ENCODE assay signal across 21 cellular contexts in genomic region chr13:26007261-26007765, GRCh38. TPM values are rescaled to one million over a fixed set of nuclear protein-coding genes. Genes with fewer than 3 reads are reported as not detected.
"Had no signal": no experiment of that assay in that cellular context is flagged by ENCODE, and none has a peak within 500 bp of the region (broad histone marks: within the 10 kb centered on the region; RNA-seq: fewer than 3 reads in every experiment).

No MANE protein-coding gene starts in this region.

- H3K4me3 ChIP-seq: breast epithelium, coronary artery, heart right ventricle, mucosa of descending colon, sigmoid colon, thoracic aorta, vagina had no signal

- H3K27me3 ChIP-seq: breast epithelium, vagina had no signal

- H3K27ac ChIP-seq: breast epithelium, coronary artery, heart right ventricle, sigmoid colon, thoracic aorta, vagina had no signal

- H3K9me3 ChIP-seq: mucosa of descending colon, vagina had no signal

- DNase-seq: activated CD4-positive, alpha-beta memory T cell treated with anti-CD3 and anti-CD28 coated beads, Interleukin-2, amount 10 ng/mL, durations not matched to agents 7 days and 5 days; activated CD4-positive, alpha-beta T cell treated with anti-CD3 and anti-CD28 coated beads for 48 hours; activated CD4-positive, CD25-positive, alpha-beta regulatory T cell; activated naive CD4-positive, alpha-beta T cell treated with Interleukin-2 at 50 U/mL for 16 hours; activated naive CD8-positive, alpha-beta T cell treated with anti-CD3 and anti-CD28 coated beads for 36 hours; activated T-cell treated with anti-CD3 and anti-CD28 coated beads, Interleukin-2, amount 50 U/mL, for 1 hour; foreskin fibroblast; heart right ventricle; islet precursor cell; left cardiac atrium; mucosa of descending colon; naive B cell; retina; sigmoid colon; stimulated activated CD4-positive, alpha-beta T cell treated with anti-CD3 and anti-CD28 coated beads, Interleukin-4, amount 100 ng/mL, for 24 hours; stimulated activated naive CD4-positive, alpha-beta T cell treated with Interleukin-2 at 50 U/mL for 16 hours; T-helper 17 cell had no signal

- H3K4me1 ChIP-seq: breast epithelium, vagina had no signal

- H3K36me3 ChIP-seq: breast epithelium, heart right ventricle, sigmoid colon, thoracic aorta, vagina had no signal

RNA-seq across cellular contexts. Expression of gene SHISA2, which starts 44.5 kb away (rescaled TPM):
- total RNA-seq: vagina had no signal
